In genomic region chr7:55489552-55489951, GRCh38 we compare ENCODE assay signal across 15 cellular contexts.
A peak's percentile ranks its signal among the peaks of the same experiment; 100 is the strongest.
DNase-seq lines count a peak whose midpoint lies in the region; ATAC-seq and TF ChIP-seq lines count a peak whose summit lies in the region.
"Had no signal": no experiment of that assay in that cellular context is flagged by ENCODE, and none has a peak within 500 bp of the region (broad histone marks: within the 10 kb centered on the region; RNA-seq: fewer than 3 reads in every experiment).

No MANE protein-coding gene starts in this region.

- DNase-seq in CD4-positive, alpha-beta T cell: no peak
- peak; percentile 56 for DNase-seq in spleen
- DNase-seq in NCI-H82 treated with DMSO at 0.1 percent for 48 hours (lab: John Stamatoyannopoulos, UW; ENCODE audit: unreplicated experiment): no peak
- DNase-seq in lower leg skin (ENCODE audit: low spot score in 2 of 2): no peak
- DNase-seq: DMS153; EL; GOT3; NCI-H1694 treated with DMSO at 0.1 percent for 48 hours; NCI-H446; NK-92 treated with Interleukin-12 subunit alpha and Interleukin-12 subunit beta, amount 100 ng/mL, for 24 hours; PC-3 had no signal

- H3K9ac ChIP-seq in KMS-11: no peak overlapping the region

- H3K4me3 ChIP-seq in KMS-11 (IDR thresholded peaks at IDR 0.05; ENCODE audit: insufficient read depth, low read depth, low read length) (no peak overlapping the region), spleen (no peak overlapping the region), lower leg skin (ENCODE audit: low read depth, poor library complexity, severe bottlenecking) (no peak overlapping the region)
- H3K4me3 ChIP-seq: K562 had no signal

- peaks cover 75% of the 10 kb centered on the region for H3K4me1 ChIP-seq in KMS-11 (ENCODE audit: low read depth, poor library complexity, severe bottlenecking)
- peaks cover 0 to 17% (median 0%) of the 10 kb centered on the region in 6 donors for H3K4me1 ChIP-seq in spleen

- WGBS in spleen, 5 donors: 91 to 95% (median 94%) methylated on average over 6 of the region's 6 CpGs
- 87 to 88% methylated on average over 6 of the region's 6 CpGs for WGBS in lower leg skin, 2 donors

- no peaks in the 10 kb centered on the region for H4K20me1 ChIP-seq in KMS-11 (ENCODE audit: insufficient read depth)

- H3K36me3 Mint-ChIP-seq in CD4-positive, alpha-beta T cell (ENCODE audit: low read depth): peaks cover 90% of the 10 kb centered on the region
- peaks cover 29% of the 10 kb centered on the region for H3K36me3 Mint-ChIP-seq in brain

- H3K4me3 Mint-ChIP-seq in CD4-positive, alpha-beta T cell: no peak overlapping the region
- H3K4me3 Mint-ChIP-seq in brain: no peak overlapping the region

- no peaks in the 10 kb centered on the region for H3K27me3 Mint-ChIP-seq in CD4-positive, alpha-beta T cell
- no peaks in the 10 kb centered on the region for H3K27me3 Mint-ChIP-seq in brain

- peak overlapping the region; percentile 74 for H3K27ac Mint-ChIP-seq in CD4-positive, alpha-beta T cell
- peak overlapping the region in 3 of 5 experiments; percentile 42 to 84 (median 68) for H3K27ac Mint-ChIP-seq in brain

- no peaks in the 10 kb centered on the region for H3K27me3 ChIP-seq in CD4-positive, alpha-beta T cell (ENCODE audit: control insufficient read depth, insufficient read depth, low read length)
- H3K27me3 ChIP-seq in KMS-11 (ENCODE audit: insufficient read depth, low read depth) (no peaks in the 10 kb centered on the region), spleen (replicated peaks in 1 of 7) (no peaks in the 10 kb centered on the region)

- H3K36me3 ChIP-seq in KMS-11 (ENCODE audit: insufficient read depth) (peaks cover 8% of the 10 kb centered on the region; the same call in 1 of the 2 replicates), spleen (peaks cover 0 to 100% (median 69%) of the 10 kb centered on the region in 6 donors)

- H3K4me2 ChIP-seq in KMS-11: 0 out of 2 replicates have a peak overlapping the region, but pooled peaks have one; percentile 38

- peaks cover 18% of the 10 kb centered on the region; the same call in 1 of the 2 replicates for H3K79me2 ChIP-seq in KMS-11 (ENCODE audit: insufficient read depth, low read depth)

- CTCF ChIA-PET in CD4-positive, alpha-beta T cell (lab: Charles Lee): no interaction called here

- H3K27ac ChIP-seq in CD4-positive, alpha-beta T cell (ENCODE audit: low read depth, low read length): no peak overlapping the region
- H3K27ac ChIP-seq in KMS-11 (peak overlapping the region; percentile 57; the same call in 1 of the 2 replicates), spleen (no peak overlapping the region)

- TF ChIP-seq CTCF in CD4-positive, alpha-beta T cell (IDR thresholded peaks at IDR 0.05): no peak
- TF ChIP-seq CTCF in KMS-11 (conservative IDR thresholded peaks at IDR 0.05; ENCODE audit: low read depth, low read length): no peak
- TF ChIP-seq CTCF in brain (conservative IDR thresholded peaks at IDR 0.05): no peak
- TF ChIP-seq CTCF in spleen (IDR thresholded peaks at IDR 0.05 in 8 of 11, conservative IDR thresholded peaks at IDR 0.05 in 3 of 11): no peak
- TF ChIP-seq CTCF in lower leg skin (IDR thresholded peaks at IDR 0.05): no peak

- no peak for ATAC-seq in CD4-positive, alpha-beta T cell (ENCODE audit: poor library complexity)
- ATAC-seq in GM18517 (IDR thresholded peaks at IDR 0.05; ENCODE audit: unreplicated experiment): no peak
- ATAC-seq: K562, PC-3 had no signal

- TF ChIP-seq POLR2A in spleen (IDR thresholded peaks at IDR 0.05) (no peak), lower leg skin (IDR thresholded peaks at IDR 0.05) (no peak)

- no peaks in the 10 kb centered on the region for H3K9me3 Mint-ChIP-seq in CD4-positive, alpha-beta T cell
- H3K9me3 Mint-ChIP-seq in brain: no peaks in the 10 kb centered on the region

- H2AFZ ChIP-seq in KMS-11 (ENCODE audit: low read depth): no peak overlapping the region

- POLR2A ChIA-PET in CD4-positive, alpha-beta T cell (lab: Charles Lee): no interaction called here

- H3K9me3 ChIP-seq in CD4-positive, alpha-beta T cell (ENCODE audit: control insufficient read depth, low read length): no peaks in the 10 kb centered on the region
- H3K9me3 ChIP-seq in spleen: no peaks in the 10 kb centered on the region

- peaks cover 60% of the 10 kb centered on the region for H3K4me1 Mint-ChIP-seq in CD4-positive, alpha-beta T cell (ENCODE audit: low read depth)
- peaks cover 69% of the 10 kb centered on the region for H3K4me1 Mint-ChIP-seq in brain

- intact Hi-C loops in CD4-positive, alpha-beta T cell (cut with DNase I, micrococcal nuclease): no loop called here
- intact Hi-C loops in spleen (cut with DNase I; ENCODE audit: low total_unique reads): no loop called here
- intact Hi-C loops in lower leg skin (cut with DNase I; ENCODE audit: low total_unique reads): no loop called here
